ENCODE assay signal across 10 cellular contexts in the genomic region with DNA sequence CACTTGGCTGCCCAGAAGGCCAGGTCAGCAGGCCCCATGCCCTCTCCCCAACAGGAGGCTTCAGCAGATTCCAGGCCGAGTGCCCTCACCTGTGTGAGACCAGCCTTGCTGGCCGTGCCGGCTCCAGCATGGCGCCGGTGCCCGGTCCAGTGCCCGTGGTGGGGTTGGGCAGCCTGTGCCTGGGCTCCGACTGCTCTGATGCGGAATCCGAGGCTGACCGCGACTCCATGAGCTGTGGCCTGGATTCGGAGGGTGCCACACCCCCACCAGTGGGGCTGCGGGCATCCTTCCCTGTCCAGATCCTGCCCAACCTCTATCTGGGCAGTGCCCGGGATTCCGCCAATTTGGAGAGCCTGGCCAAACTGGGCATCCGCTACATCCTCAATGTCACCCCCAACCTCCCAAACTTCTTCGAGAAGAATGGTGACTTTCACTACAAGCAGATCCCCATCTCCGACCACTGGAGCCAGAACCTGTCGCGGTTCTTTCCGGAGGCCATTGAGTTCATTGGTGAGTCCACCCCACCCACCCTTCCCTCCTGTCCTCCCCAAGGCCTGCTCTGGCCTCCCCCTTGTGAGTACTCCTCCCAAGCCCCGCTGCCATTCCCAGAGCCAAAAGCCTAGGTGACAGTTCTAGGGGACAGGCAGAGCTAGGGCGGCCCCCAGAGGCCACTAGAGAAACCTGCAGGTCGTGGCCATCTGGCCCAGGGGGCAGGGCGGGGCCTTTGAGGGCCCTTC. TPM values are rescaled to one million over a fixed set of nuclear protein-coding genes. Genes with fewer than 3 reads are reported as not detected.
DNase-seq lines count a peak whose midpoint lies in the region; FAIRE-seq and TF ChIP-seq lines count a peak whose summit lies in the region.
"Had no signal": no experiment of that assay in that cellular context is flagged by ENCODE, and none has a peak within 500 bp of the region (broad histone marks: within the 10 kb centered on the region; RNA-seq: fewer than 3 reads in every experiment).

No MANE protein-coding gene starts in this region.

- peak; percentile 81 for DNase-seq in DMS 273 (lab: John Stamatoyannopoulos, UW; ENCODE audit: unreplicated experiment)
- DNase-seq in DMS 273 treated with DMSO at 0.1 percent for 48 hours (lab: John Stamatoyannopoulos, UW), result no peak
- peak in 1 of 2 experiments; percentile 63 for DNase-seq in H1 (ENCODE audit: low read depth in 1 of 2, low spot score in 2 of 2)
- peak; percentile 57 to 69 for DNase-seq in trophoblast cell
- DNase-seq in mucosa of gallbladder (ENCODE audit: low spot score), result no peak
- no peak for DNase-seq in NCI-H2227 (lab: John Stamatoyannopoulos, UW; ENCODE audit: unreplicated experiment)

- H3K9ac ChIP-seq in Loucy (ENCODE audit: low read depth, low read length, poor library complexity, severe bottlenecking) (no peak overlapping the region), SU-DHL-6 (ENCODE audit: low read length) (no peak overlapping the region), H1 (replicated peaks in 1 of 4; ENCODE audit: extremely low read depth in 1 of 4, low read depth in 3 of 4, low read length in 3 of 4) (no peak overlapping the region), trophoblast cell (ENCODE audit: low read length) (no peak overlapping the region)

- CTCF ChIA-PET in H1 (lab: Charles Lee; ENCODE audit: partially characterized antibody), result interaction anchor here (1.1 to 28.7 kb wide), 15 partner anchors 4 to 210 kb away, joined by 3 to 408 read pairs (median 12); partner anchors contain the start of genes DUSP9 and PLXNB3

- no peaks in the 10 kb centered on the region for H3F3A ChIP-seq in Loucy (ENCODE audit: low read depth)
- no peaks in the 10 kb centered on the region for H3F3A ChIP-seq in SU-DHL-6 (ENCODE audit: insufficient read depth)

- no peaks in the 10 kb centered on the region for H3K79me1 ChIP-seq in H1 (ENCODE audit: low read depth, low read length)
- no peaks in the 10 kb centered on the region for H3K79me1 ChIP-seq in trophoblast cell (ENCODE audit: low read length)

- H2BK5ac ChIP-seq in H1 (ENCODE audit: low read depth, low read length) (no peak overlapping the region), trophoblast cell (ENCODE audit: low read depth, low read length, poor library complexity) (no peak overlapping the region)

- H3K4ac ChIP-seq in H1 (replicated peaks; ENCODE audit: insufficient read length, low read depth, low read length) (no peak overlapping the region), trophoblast cell (ENCODE audit: low read depth, low read length) (no peak overlapping the region)

- H2AFZ ChIP-seq in Loucy (ENCODE audit: low read length) (no peak overlapping the region), SU-DHL-6 (ENCODE audit: low read depth, low read length, severe bottlenecking) (no peak overlapping the region), H1 (ENCODE audit: low read length) (no peak overlapping the region), trophoblast cell (ENCODE audit: insufficient read depth, low read length, poor library complexity) (no peak overlapping the region)

- H2AK5ac ChIP-seq in H1 (ENCODE audit: low read depth, low read length) (no peak overlapping the region), trophoblast cell (ENCODE audit: low read length) (no peak overlapping the region)

- no peak overlapping the region for H3K56ac ChIP-seq in H1 (replicated peaks; ENCODE audit: insufficient read length, low read depth, low read length)

- H3K79me2 ChIP-seq in Loucy (ENCODE audit: insufficient read depth, low read length), result no peaks in the 10 kb centered on the region
- H3K79me2 ChIP-seq in SU-DHL-6 (ENCODE audit: insufficient read depth, low read length), result no peaks in the 10 kb centered on the region
- H3K79me2 ChIP-seq in H1 (ENCODE audit: control insufficient read depth in 1 of 2, insufficient read depth in 2 of 2, low read length in 2 of 2), result no peaks in the 10 kb centered on the region
- H3K79me2 ChIP-seq in trophoblast cell (ENCODE audit: control insufficient read depth, insufficient read depth, low read length, poor library complexity), result no peaks in the 10 kb centered on the region

- no peak overlapping the region for H4K12ac ChIP-seq in trophoblast cell (ENCODE audit: low read depth, low read length)

- H3K14ac ChIP-seq in H1 (ENCODE audit: insufficient read length) (no peak overlapping the region), trophoblast cell (ENCODE audit: low read length) (no peak overlapping the region)

- H2BK120ac ChIP-seq in H1 (replicated peaks; ENCODE audit: low read depth, low read length) (no peak overlapping the region), trophoblast cell (ENCODE audit: insufficient read depth, low read length, poor library complexity) (no peak overlapping the region)

- no peak overlapping the region for H4K5ac ChIP-seq in H1 (ENCODE audit: insufficient read length, low read depth, low read length)

- H3K4me2 ChIP-seq in Loucy (ENCODE audit: low read depth, low read length, poor library complexity, severe bottlenecking) (no peak overlapping the region), SU-DHL-6 (ENCODE audit: low read depth, low read length, poor library complexity, severe bottlenecking) (no peak overlapping the region), H1 (ENCODE audit: insufficient read depth in 1 of 2, low read depth in 2 of 2, low read length in 2 of 2) (no peak overlapping the region), trophoblast cell (ENCODE audit: low read length) (no peak overlapping the region)

- no peak overlapping the region for H2BK15ac ChIP-seq in H1 (ENCODE audit: low read length)

- POLR2A ChIA-PET in H1 (lab: Charles Lee; ENCODE audit: partially characterized antibody), result interaction anchor here (0.9 to 1.4 kb wide), 2 partner anchors 26 to 49 kb away, joined by 3 read pairs; no protein-coding TSS in a partner anchor

- H3K9me2 ChIP-seq in Loucy (replicated peaks; ENCODE audit: low read depth, low read length) (no peaks in the 10 kb centered on the region), SU-DHL-6 (replicated peaks; ENCODE audit: insufficient read depth, low read length) (no peaks in the 10 kb centered on the region)

- no peak overlapping the region for H2BK20ac ChIP-seq in H1 (ENCODE audit: low read length)

- TF ChIP-seq CTCF in Loucy (conservative IDR thresholded peaks at IDR 0.05; ENCODE audit: low read length), result peak; percentile 52
- peak; percentile 33 for TF ChIP-seq CTCF in SU-DHL-6 (IDR thresholded peaks at IDR 0.05; ENCODE audit: insufficient read depth, low read length, poor library complexity, severe bottlenecking)
- TF ChIP-seq CTCF in H1 (IDR thresholded peaks at IDR 0.05; ENCODE audit: control extremely low read depth in 1 of 3, insufficient read depth in 1 of 3, low read depth in 1 of 3, low read length in 3 of 3), result peak in 2 of 3 experiments; percentile 54 to 85; a peak in 3 of 4 replicates

- 77% methylated on average over 21 of the region's 26 CpGs; no CpG with 5 or more reads in 1 of the 2 experiments for whole genome bisulfite sequencing in H1 (ENCODE audit: extremely low coverage in 1 of 2, insufficient coverage in 1 of 2, insufficient read length in 1 of 2, insufficient replicate concordance in 2 of 2, low coverage in 1 of 2, low lambda C conversion rate in 2 of 2, missing lambda C conversion rate in 1 of 2), 2 experiments
- no CpG with 5 or more reads among the region's 26 CpGs for WGBS in trophoblast cell (ENCODE audit: extremely low coverage, insufficient coverage, insufficient read length)

- FAIRE-seq in H1 (lab: Jason Lieb, UNC), result no peak
- FAIRE-seq: A204.1 had no signal

- H3K9me3 ChIP-seq in Loucy (ENCODE audit: insufficient read depth, low read depth, low read length) (no peaks in the 10 kb centered on the region), SU-DHL-6 (ENCODE audit: insufficient read depth, low read length) (0 out of 2 replicates have a peak, but pooled peaks cover 3% of the 10 kb centered on the region), H1 (ENCODE audit: insufficient read depth in 2 of 2, low read depth in 1 of 2, low read length in 1 of 2) (no peaks in the 10 kb centered on the region), trophoblast cell (ENCODE audit: insufficient read depth, low read depth, low read length) (peaks cover 2% of the 10 kb centered on the region)

- no peak overlapping the region for H3K4me3 ChIP-seq in Loucy (ENCODE audit: low read length, poor library complexity, severe bottlenecking)
- no peak overlapping the region for H3K4me3 ChIP-seq in SU-DHL-6 (ENCODE audit: insufficient read depth, low read length, poor library complexity, severe bottlenecking)
- no peak overlapping the region for H3K4me3 ChIP-seq in H1 (ENCODE audit: extremely low read depth in 1 of 4, insufficient read depth in 2 of 4, low read depth in 3 of 4, low read length in 4 of 4)
- no peak overlapping the region for H3K4me3 ChIP-seq in trophoblast cell (ENCODE audit: low read depth, low read length)

- H4K91ac ChIP-seq in H1 (replicated peaks; ENCODE audit: insufficient read length, low read length), result no peak overlapping the region
- H4K91ac ChIP-seq in trophoblast cell (ENCODE audit: low read depth, low read length), result no peak overlapping the region

- H3K4me1 ChIP-seq in Loucy (ENCODE audit: insufficient read depth, low read length, poor library complexity, severe bottlenecking), result no peaks in the 10 kb centered on the region
- H3K4me1 ChIP-seq in H1 (replicated peaks in 1 of 4; ENCODE audit: control insufficient read depth in 3 of 4, insufficient read depth in 4 of 4, low read length in 3 of 4), result peaks cover 0 to 10% (median 2%) of the 10 kb centered on the region in 4 experiments; a peak in 4 of 7 replicates
- H3K4me1 ChIP-seq in trophoblast cell (ENCODE audit: control insufficient read depth in 1 of 2, insufficient read depth in 2 of 2, low read length in 2 of 2), result peaks cover 4 to 5% of the 10 kb centered on the region in 2 experiments

- H3K23me2 ChIP-seq in H1 (ENCODE audit: low read depth, low read length), result no peaks in the 10 kb centered on the region; the same call in 1 of the 2 replicates

- TF ChIP-seq EP300 in H1 (IDR thresholded peaks at IDR 0.05; ENCODE audit: borderline replicate concordance in 1 of 2, low read depth in 2 of 2, low read length in 2 of 2), result no peak

- no peak overlapping the region for H3K27ac ChIP-seq in SU-DHL-6 (ENCODE audit: low read depth, low read length)
- H3K27ac ChIP-seq in H1 (ENCODE audit: low read depth, low read length), result no peak overlapping the region
- H3K27ac ChIP-seq in trophoblast cell (ENCODE audit: low read depth, low read length), result no peak overlapping the region

- no peaks in the 10 kb centered on the region for H4K20me1 ChIP-seq in Loucy (ENCODE audit: insufficient read depth, low read length, poor library complexity, severe bottlenecking)
- no peaks in the 10 kb centered on the region for H4K20me1 ChIP-seq in SU-DHL-6 (ENCODE audit: low read depth, low read length)
- peaks cover 0 to 10% of the 10 kb centered on the region in 2 experiments for H4K20me1 ChIP-seq in H1 (replicated peaks in 1 of 2; ENCODE audit: control insufficient read depth in 1 of 2, insufficient read depth in 2 of 2, low read length in 2 of 2)

- no peak overlapping the region for H4K8ac ChIP-seq in H1 (ENCODE audit: extremely low read depth, insufficient read depth, low read length)
- H4K8ac ChIP-seq in trophoblast cell (ENCODE audit: low read depth, low read length), result no peak overlapping the region

- H3K23ac ChIP-seq in H1 (ENCODE audit: insufficient read length) (no peak overlapping the region), trophoblast cell (ENCODE audit: low read length) (no peak overlapping the region)

- H2BK12ac ChIP-seq in H1 (ENCODE audit: low read depth, low read length) (no peak overlapping the region), trophoblast cell (ENCODE audit: low read length) (no peak overlapping the region)

- TF ChIP-seq POLR2A in H1 (IDR thresholded peaks at IDR 0.05; ENCODE audit: control extremely low read depth in 1 of 2, low read depth in 2 of 2, low read length in 2 of 2), result no peak

- H3K18ac ChIP-seq in H1 (ENCODE audit: extremely low read depth, low read length) (no peak overlapping the region), trophoblast cell (ENCODE audit: low read length) (no peak overlapping the region)

- peak; percentile 69 to 84 for TF ChIP-seq RAD21 in H1 (IDR thresholded peaks at IDR 0.05 in 1 of 2, conservative IDR thresholded peaks at IDR 0.05 in 1 of 2; ENCODE audit: low read depth in 2 of 2, low read length in 2 of 2)

- H3K36me3 ChIP-seq in Loucy (ENCODE audit: insufficient read depth, low read length) (no peaks in the 10 kb centered on the region), SU-DHL-6 (ENCODE audit: low read length) (no peaks in the 10 kb centered on the region), H1 (ENCODE audit: control insufficient read depth in 2 of 4, insufficient read depth in 4 of 4, low read length in 3 of 4) (peaks cover 0 to 4% (median 0%) of the 10 kb centered on the region in 4 experiments; a peak in 1 of 8 replicates), trophoblast cell (ENCODE audit: control insufficient read depth in 1 of 2, insufficient read depth in 2 of 2, low read length in 2 of 2) (no peaks in the 10 kb centered on the region)

- H3K27me3 ChIP-seq in Loucy (ENCODE audit: insufficient read depth, low read length, poor library complexity, severe bottlenecking) (no peaks in the 10 kb centered on the region), SU-DHL-6 (ENCODE audit: low read length) (no peaks in the 10 kb centered on the region), H1 (replicated peaks in 1 of 4; ENCODE audit: control insufficient read depth in 3 of 4, extremely low read depth in 1 of 4, insufficient read depth in 3 of 4, low read length in 3 of 4) (peaks cover 47 to 51% (median 50%) of the 10 kb centered on the region in 4 experiments), trophoblast cell (ENCODE audit: insufficient read depth, low read length) (peaks cover 34% of the 10 kb centered on the region)

RNA-seq across cellular contexts. Expression of gene DUSP9, which starts 2.3 kb away (rescaled TPM):
- 0.63 and 1.1 TPM in 2 replicates for total RNA-seq in H1 (2021; fragmentation: NEBNext Ultra II Directional; extraction: Animal tissue kit (Norgen Biotek cat#: 25700))
- 0.80 and 1.2 TPM in 2 replicates for polyA plus RNA-seq in H1 (2011; rRNA removed)
- 0.98 TPM for polyA plus RNA-seq in H1 (2011; cell fraction: cytosol; rRNA removed)
- polyA plus RNA-seq in H1 (2011; cell fraction: nucleus; rRNA removed), result 1.5 TPM
- 0.35 to 0.94 TPM (median 0.85 TPM) in 4 replicates for polyA plus RNA-seq in H1 (2012, experiment 1 of 2)
- 0.56 TPM for polyA plus RNA-seq in H1 (2012, experiment 2 of 2)
- 1.1 TPM for polyA plus RNA-seq in H1 (2013, experiment 1 of 2)
- 1.1 TPM for polyA plus RNA-seq in H1 (2013, experiment 2 of 2)
- polyA minus RNA-seq in H1 (2011; rRNA and poly(A)+ RNA removed), result 0.69 and 0.73 TPM in 2 replicates
- 0.95 TPM for polyA minus RNA-seq in H1 (2011; cell fraction: cytosol; rRNA and poly(A)+ RNA removed)
- 0.80 TPM for polyA minus RNA-seq in H1 (2011; cell fraction: nucleus; rRNA and poly(A)+ RNA removed)
- 11.0 and 12.9 TPM in 2 replicates for polyA plus RNA-seq in trophoblast cell (2013)
- total RNA-seq in mucosa of gallbladder, result 0.12 TPM
- total RNA-seq: T-helper 1 cell treated with Interleukin-12 subunit alpha and Interleukin-12 subunit beta and Interleukin-4 antibody, amounts not matched to agents 30 ng/mL and 1 ng/mL, for 36 hours had no signal

RNA-seq across cellular contexts. Expression of gene PNCK, which starts 24.3 kb away (rescaled TPM):
- total RNA-seq in H1 (2021; fragmentation: NEBNext Ultra II Directional; extraction: Animal tissue kit (Norgen Biotek cat#: 25700)), result 4.3 and 6.2 TPM in 2 replicates
- 6.3 and 13.9 TPM in 2 replicates for polyA plus RNA-seq in H1 (2011; rRNA removed)
- 12.3 TPM for polyA plus RNA-seq in H1 (2011; cell fraction: cytosol; rRNA removed)
- polyA plus RNA-seq in H1 (2011; cell fraction: nucleus; rRNA removed), result 54.8 TPM
- 3.0 to 5.7 TPM (median 5.2 TPM) in 4 replicates for polyA plus RNA-seq in H1 (2012, experiment 1 of 2)
- 3.0 TPM for polyA plus RNA-seq in H1 (2012, experiment 2 of 2)
- polyA plus RNA-seq in H1 (2013, experiment 1 of 2), result 2.3 TPM
- polyA plus RNA-seq in H1 (2013, experiment 2 of 2), result 1.7 TPM
- 4.0 and 5.4 TPM in 2 replicates for polyA minus RNA-seq in H1 (2011; rRNA and poly(A)+ RNA removed)
- polyA minus RNA-seq in H1 (2011; cell fraction: cytosol; rRNA and poly(A)+ RNA removed), result 9.1 TPM
- polyA minus RNA-seq in H1 (2011; cell fraction: nucleus; rRNA and poly(A)+ RNA removed), result 10.0 TPM
- polyA plus RNA-seq in trophoblast cell (2013), result 1.7 and 1.9 TPM in 2 replicates
- 28.3 TPM for total RNA-seq in mucosa of gallbladder
- total RNA-seq: T-helper 1 cell treated with Interleukin-12 subunit alpha and Interleukin-12 subunit beta and Interleukin-4 antibody, amounts not matched to agents 30 ng/mL and 1 ng/mL, for 36 hours had no signal

RNA-seq across cellular contexts. Expression of gene SLC6A8, which starts 38.4 kb away (rescaled TPM):
- total RNA-seq in H1 (2021; fragmentation: NEBNext Ultra II Directional; extraction: Animal tissue kit (Norgen Biotek cat#: 25700)), result 94.7 and 98.5 TPM in 2 replicates
- polyA plus RNA-seq in H1 (2011; rRNA removed), result 87.7 and 132 TPM in 2 replicates
- polyA plus RNA-seq in H1 (2011; cell fraction: cytosol; rRNA removed), result 71.7 TPM
- polyA plus RNA-seq in H1 (2011; cell fraction: nucleus; rRNA removed), result 267 TPM
- polyA plus RNA-seq in H1 (2012, experiment 1 of 2), result 96.7 to 155 TPM (median 133 TPM) in 4 replicates
- 109 TPM for polyA plus RNA-seq in H1 (2012, experiment 2 of 2)
- 57.5 TPM for polyA plus RNA-seq in H1 (2013, experiment 1 of 2)
- polyA plus RNA-seq in H1 (2013, experiment 2 of 2), result 58.8 TPM
- 66.1 and 98.8 TPM in 2 replicates for polyA minus RNA-seq in H1 (2011; rRNA and poly(A)+ RNA removed)
- polyA minus RNA-seq in H1 (2011; cell fraction: cytosol; rRNA and poly(A)+ RNA removed), result 84.7 TPM
- polyA minus RNA-seq in H1 (2011; cell fraction: nucleus; rRNA and poly(A)+ RNA removed), result 67.3 TPM
- 39.7 and 43.0 TPM in 2 replicates for polyA plus RNA-seq in trophoblast cell (2013)
- 165 TPM for total RNA-seq in mucosa of gallbladder

RNA-seq across cellular contexts. Expression of gene CCNQ, which starts 50.4 kb away (rescaled TPM):
- 15.8 and 16.6 TPM in 2 replicates for total RNA-seq in H1 (2021; fragmentation: NEBNext Ultra II Directional; extraction: Animal tissue kit (Norgen Biotek cat#: 25700))
- 32.1 and 34.9 TPM in 2 replicates for polyA plus RNA-seq in H1 (2011; rRNA removed)
- 24.8 TPM for polyA plus RNA-seq in H1 (2011; cell fraction: cytosol; rRNA removed)
- 29.3 TPM for polyA plus RNA-seq in H1 (2011; cell fraction: nucleus; rRNA removed)
- 15.3 to 19.7 TPM (median 16.7 TPM) in 4 replicates for polyA plus RNA-seq in H1 (2012, experiment 1 of 2)
- 24.7 TPM for polyA plus RNA-seq in H1 (2012, experiment 2 of 2)
- 14.3 TPM for polyA plus RNA-seq in H1 (2013, experiment 1 of 2)
- 15.1 TPM for polyA plus RNA-seq in H1 (2013, experiment 2 of 2)
- polyA minus RNA-seq in H1 (2011; rRNA and poly(A)+ RNA removed), result 12.1 and 15.2 TPM in 2 replicates
- polyA minus RNA-seq in H1 (2011; cell fraction: cytosol; rRNA and poly(A)+ RNA removed), result 11.1 TPM
- 9.1 TPM for polyA minus RNA-seq in H1 (2011; cell fraction: nucleus; rRNA and poly(A)+ RNA removed)
- polyA plus RNA-seq in trophoblast cell (2013), result 28.4 and 28.6 TPM in 2 replicates
- 14.9 TPM for total RNA-seq in mucosa of gallbladder

Comparison
In these comparisons a context has a peak if more than half of its experiments do, and no peak if none do; other contexts are left out.
1. DNase-seq: peak in DMS 273 (single experiment) and trophoblast cell (2 of 2); none in DMS 273 treated with DMSO at 0.1 percent for 48 hours (single experiment), mucosa of gallbladder (single experiment) and NCI-H2227 (single experiment).
2. Peak in every context shown above with its lines, with median percentiles within 50 percentile points of each other: CTCF ChIP-seq.